8 cellular contexts compared by ENCODE assay signal in genomic region chr1:204151562-204152309, GRCh38. TPM values are rescaled to one million over a fixed set of nuclear protein-coding genes. Genes with fewer than 3 reads are reported as not detected.
DNase-seq lines count a peak whose midpoint lies in the region; ATAC-seq, FAIRE-seq and TF ChIP-seq lines count a peak whose summit lies in the region.

Gene ETNK2 (minus strand): TSS chr1:204152044. CDS start chr1:204151852, 192 bp downstream.

- no peaks in the 10 kb centered on the region for H3K9me3 Mint-ChIP-seq in T-helper 1 cell treated with Interleukin-12 subunit alpha and Interleukin-12 subunit beta and Interleukin-4 antibody, amounts not matched to agents 30 μg/mL and 1 μg/mL, for 36 hours

- FAIRE-seq in GM12878 (lab: Jason Lieb, UNC): no peak

- H3K4me1 Mint-ChIP-seq in T-helper 1 cell treated with Interleukin-12 subunit alpha and Interleukin-12 subunit beta and Interleukin-4 antibody, amounts not matched to agents 30 μg/mL and 1 μg/mL, for 36 hours (ENCODE audit: low read depth): no peaks in the 10 kb centered on the region

- no peak for TF ChIP-seq RAD21 in GM12878 (IDR thresholded peaks at IDR 0.05; ENCODE audit: insufficient read depth, low read depth, low read length)

- peaks cover 27% of the 10 kb centered on the region for H3K4me1 ChIP-seq in HUES64 (ENCODE audit: insufficient read depth, low read length)
- H3K4me1 ChIP-seq in GM12878 (ENCODE audit: control insufficient read depth, insufficient read depth, low read length): no peaks in the 10 kb centered on the region
- H3K4me1 ChIP-seq in iPS-15b (ENCODE audit: control insufficient read depth, insufficient read depth, low read length): peaks cover 25% of the 10 kb centered on the region

- H3K9ac ChIP-seq in HUES64 (ENCODE audit: low read depth, low read length) (peak within 1 kb of the TSS; percentile 49), GM12878 (ENCODE audit: control insufficient read depth, insufficient read depth, low read length) (no peak within 1 kb of the TSS), iPS-15b (ENCODE audit: low read depth, low read length) (peak within 1 kb of the TSS; percentile 42)

- DNase-seq in AG10803 (ENCODE audit: low read depth): peak; percentile 19
- no peak for DNase-seq in GM12878 (ENCODE audit: low read depth, low spot score)
- DNase-seq in skeletal muscle cell (ENCODE audit: low read depth): no peak

- CTCF ChIA-PET in GM12878 (lab: Yijun Ruan, JAX): interaction anchor here (0.5 to 1.1 kb wide), 2 partner anchors 11 to 247 kb away, joined by 3 to 4 read pairs; no protein-coding TSS in a partner anchor

- intact Hi-C loops in GM12878 (cut with micrococcal nuclease; ENCODE audit: unreplicated experiment): no loop called here

- POLR2A ChIA-PET in GM12878 (lab: Charles Lee): no interaction called here

- H3K36me3 ChIP-seq in HUES64 (ENCODE audit: insufficient read depth, low read length) (no peaks in the 10 kb centered on the region), GM12878 (ENCODE audit: control insufficient read depth in 2 of 2, insufficient read depth in 2 of 2, low read length in 1 of 2) (no peaks in the 10 kb centered on the region), iPS-15b (ENCODE audit: control insufficient read depth, insufficient read depth, low read length) (no peaks in the 10 kb centered on the region)

- WGBS in HUES64: under 1% methylated on average over 94 of the region's 94 CpGs
- WGBS in GM12878 (ENCODE audit: insufficient coverage, insufficient replicate concordance, low lambda C conversion rate, missing lambda C conversion rate): 6% methylated on average over 36 of the region's 94 CpGs

- no peak within 1 kb of the TSS for H3K4me2 ChIP-seq in GM12878 (ENCODE audit: control insufficient read depth, insufficient read depth)

- no peaks in the 10 kb centered on the region for H3K36me3 Mint-ChIP-seq in T-helper 1 cell treated with Interleukin-12 subunit alpha and Interleukin-12 subunit beta and Interleukin-4 antibody, amounts not matched to agents 30 μg/mL and 1 μg/mL, for 36 hours (ENCODE audit: low read depth)

- no TSS peak for BruUV-seq in GM12878 (replicated peaks; lab: Mats Ljungman, UMichigan)

- in situ Hi-C loops in GM12878 (cut with MboI): no loop called here

- RAD21 ChIA-PET in GM12878 (lab: Charles Lee; ENCODE audit: unreplicated experiment): no interaction called here

- H3K27ac ChIP-seq in HUES64 (ENCODE audit: low read depth, low read length) (no peak within 1 kb of the TSS; the same call in 1 of the 2 replicates), GM12878 (ENCODE audit: control insufficient read depth, insufficient read depth) (no peak within 1 kb of the TSS)

- H3K27me3 Mint-ChIP-seq in T-helper 1 cell treated with Interleukin-12 subunit alpha and Interleukin-12 subunit beta and Interleukin-4 antibody, amounts not matched to agents 30 μg/mL and 1 μg/mL, for 36 hours (ENCODE audit: low read depth): peaks cover 43% of the 10 kb centered on the region

- SMC1A ChIA-PET in GM12878 (lab: Charles Lee; ENCODE audit: uncharacterized antibody, unreplicated experiment): no interaction called here

- no peaks in the 10 kb centered on the region for H3K79me2 ChIP-seq in GM12878 (ENCODE audit: control insufficient read depth, insufficient read depth, low read length)

- no peak for TF ChIP-seq EP300 in GM12878 (IDR thresholded peaks at IDR 0.05; ENCODE audit: borderline replicate concordance in 1 of 2, control insufficient read depth in 1 of 2, low read depth in 2 of 2, low read length in 2 of 2)

- H4K20me1 ChIP-seq in GM12878 (ENCODE audit: control insufficient read depth, insufficient read depth): no peaks in the 10 kb centered on the region

- peak within 1 kb of the TSS; percentile 59 for H3K4me3 ChIP-seq in AG10803 (ENCODE audit: low read length)
- peak within 1 kb of the TSS; percentile 73 for H3K4me3 ChIP-seq in HUES64 (ENCODE audit: low read length)
- H3K4me3 ChIP-seq in GM12878: no peak within 1 kb of the TSS
- peak within 1 kb of the TSS; percentile 84 for H3K4me3 ChIP-seq in iPS-15b (ENCODE audit: low read depth, low read length)
- peak within 1 kb of the TSS; percentile 61 for H3K4me3 ChIP-seq in skeletal muscle cell (ENCODE audit: low read depth, low read length)

- H3K9me3 ChIP-seq in HUES64 (ENCODE audit: insufficient read depth, low read depth, low read length) (no peaks in the 10 kb centered on the region), GM12878 (replicated peaks; ENCODE audit: control insufficient read depth, insufficient read depth, low read length) (no peaks in the 10 kb centered on the region), iPS-15b (ENCODE audit: control insufficient read depth, insufficient read depth, low read length) (no peaks in the 10 kb centered on the region)

- H3K27ac Mint-ChIP-seq in T-helper 1 cell treated with Interleukin-12 subunit alpha and Interleukin-12 subunit beta and Interleukin-4 antibody, amounts not matched to agents 30 μg/mL and 1 μg/mL, for 36 hours: no peak within 1 kb of the TSS

- ATAC-seq in GM12878 (no peak; the same call in 1 of the 3 replicates), HG03139 (IDR thresholded peaks at IDR 0.05; ENCODE audit: unreplicated experiment) (no peak), GM18498 (IDR thresholded peaks at IDR 0.05; ENCODE audit: unreplicated experiment) (no peak)

- H3K27me3 ChIP-seq in HUES64 (ENCODE audit: insufficient read depth, low read length) (peaks cover 19% of the 10 kb centered on the region), GM12878 (replicated peaks in 1 of 2; ENCODE audit: control insufficient read depth in 2 of 2, insufficient read depth in 2 of 2, low read length in 1 of 2) (peaks cover 3 to 5% of the 10 kb centered on the region in 2 experiments; a peak in 3 of 4 replicates), iPS-15b (ENCODE audit: control insufficient read depth, insufficient read depth, low read length) (peaks cover 25% of the 10 kb centered on the region)

- no peak for TF ChIP-seq POLR2A in GM12878 (IDR thresholded peaks at IDR 0.05; ENCODE audit: low read depth, low read length)

- peak within 1 kb of the TSS; percentile 46 for H3K4me3 Mint-ChIP-seq in T-helper 1 cell treated with Interleukin-12 subunit alpha and Interleukin-12 subunit beta and Interleukin-4 antibody, amounts not matched to agents 30 μg/mL and 1 μg/mL, for 36 hours

- no peak within 1 kb of the TSS for H2AFZ ChIP-seq in GM12878 (ENCODE audit: control insufficient read depth, low read depth, low read length)

- TF ChIP-seq CTCF in AG10803 (conservative IDR thresholded peaks at IDR 0.05; ENCODE audit: low read length): no peak
- no peak for TF ChIP-seq CTCF in GM12878 (IDR thresholded peaks at IDR 0.05 in 2 of 3, conservative IDR thresholded peaks at IDR 0.05 in 1 of 3; ENCODE audit: control insufficient read depth in 2 of 3, extremely low read depth in 1 of 3, insufficient read depth in 1 of 3, low read depth in 3 of 3, low read length in 3 of 3)

TF ChIP-seq in GM12878, 131 proteins besides CTCF, POLR2A, EP300 and RAD21 (continues in another document):
- 0 out of 3 replicates have a peak, but pooled peaks of 1 of the 2 experiments have one; percentile 35 for TF ChIP-seq EGR1 (IDR thresholded peaks at IDR 0.05; ENCODE audit: borderline replicate concordance in 1 of 2, low read depth in 2 of 2, low read length in 2 of 2)
- no peak for TF ChIP-seq FOS (IDR thresholded peaks at IDR 0.05; ENCODE audit: borderline replicate concordance, extremely low read depth, insufficient read length)
- TF ChIP-seq ZZZ3 (IDR thresholded peaks at IDR 0.05; ENCODE audit: control insufficient read depth, insufficient read length, low read depth): no peak
- TF ChIP-seq KAT2A (conservative IDR thresholded peaks at IDR 0.05; ENCODE audit: control insufficient read depth, low read depth, low read length): no peak
- peak; percentile 94 for TF ChIP-seq SUZ12 (IDR thresholded peaks at IDR 0.05; ENCODE audit: unreplicated experiment)
- TF ChIP-seq DPF2 (IDR thresholded peaks at IDR 0.05): 0 out of 2 replicates have a peak, but pooled peaks have one; percentile 25

RNA-seq across cellular contexts. Expression of gene ETNK2, which starts in this region (rescaled TPM):
- 12.5 TPM for polyA plus RNA-seq in HUES64 (2013, experiment 1 of 2)
- polyA plus RNA-seq in HUES64 (2013, experiment 2 of 2): 15.5 TPM
- total RNA-seq in GM12878 (2013; cell fraction: nucleolus; rRNA removed): not detected in 2 replicates
- total RNA-seq in GM12878 (2014; rRNA removed) (not detected in 2 replicates), GM12878 (2014; rRNA removed; fragmentation: Illumina TruSeq; extraction: Trizol) (not detected in 2 replicates), GM12878 (2021) (not detected in 2 replicates)
- polyA plus RNA-seq in GM12878 (2011; ENCODE audit: low read depth): not detected
- polyA plus RNA-seq in GM12878 (2011; rRNA removed) (0.14 TPM in 1 of 2 replicates, not detected in the other), GM12878 (2014; fragmentation: Illumina TruSeq; extraction: Trizol) (not detected in 2 replicates), GM12878 (2014; fragmentation: Nextera tagmentation; extraction: Ambion mirVana) (not detected), GM12878 (2014; rRNA removed) (not detected in 2 replicates), GM12878 (2016; fragmentation: Nextera tagmentation; extraction: Ambion mirVana) (not detected)
- polyA plus RNA-seq in GM12878 (2011; cell fraction: cytosol; rRNA removed): 0.08 and 0.27 TPM in 2 replicates
- 0.13 TPM in 1 of 2 replicates, not detected in the other for polyA plus RNA-seq in GM12878 (2011; cell fraction: nucleus; rRNA removed)
- 0.07 TPM in 1 of 2 replicates, not detected in the other for polyA plus RNA-seq in GM12878 (2012)
- polyA minus RNA-seq in GM12878 (2011; rRNA and poly(A)+ RNA removed): 0.10 and 0.22 TPM in 2 replicates
- not detected in 2 replicates for polyA minus RNA-seq in GM12878 (2011; cell fraction: cytosol; rRNA and poly(A)+ RNA removed)
- not detected in 2 replicates for polyA minus RNA-seq in GM12878 (2011; cell fraction: nucleus; rRNA and poly(A)+ RNA removed)
